In genomic region chr2:152486737-152487063, GRCh38 we compare ENCODE assay signal across 19 cellular contexts.
A peak's percentile ranks its signal among the peaks of the same experiment; 100 is the strongest.
DNase-seq lines count a peak whose midpoint lies in the region; ATAC-seq, FAIRE-seq and TF ChIP-seq lines count a peak whose summit lies in the region.
"Had no signal": no experiment of that assay in that cellular context is flagged by ENCODE, and none has a peak within 500 bp of the region (broad histone marks: within the 10 kb centered on the region; RNA-seq: fewer than 3 reads in every experiment).

No MANE protein-coding gene starts in this region.

- peak; percentile 32 for FAIRE-seq in kidney (lab: Jason Lieb, UNC)

- WGBS in upper lobe of left lung, 2 donors = 64 to 75% methylated on average over 3 of the region's 3 CpGs

- peak overlapping the region; percentile 65 for H3K27ac ChIP-seq in VCaP
- peak overlapping the region; percentile 79 to 89 for H3K27ac ChIP-seq in kidney (ENCODE audit: low read depth in 2 of 2, low read length in 2 of 2)
- H3K27ac ChIP-seq in neutrophil = peak overlapping the region; percentile 70
- H3K27ac ChIP-seq in upper lobe of left lung = peak overlapping the region in 3 of 4 donors; percentile 58 to 66 (median 60)

- TF ChIP-seq POLR2A in upper lobe of left lung (IDR thresholded peaks at IDR 0.05) = no peak

- TF ChIP-seq CTCF in VCaP (conservative IDR thresholded peaks at IDR 0.05) (no peak), kidney (IDR thresholded peaks at IDR 0.05; ENCODE audit: borderline replicate concordance, extremely low read depth, insufficient read depth) (no peak), neutrophil (IDR thresholded peaks at IDR 0.05) (no peak), upper lobe of left lung (IDR thresholded peaks at IDR 0.05) (no peak)

- H3K4me1 ChIP-seq in kidney (ENCODE audit: control insufficient read depth in 1 of 2, insufficient read depth in 1 of 2, low read depth in 1 of 2, low read length in 2 of 2) (peaks cover 8 to 30% of the 10 kb centered on the region in 2 donors), neutrophil (ENCODE audit: control insufficient read depth in 1 of 2, insufficient read depth in 1 of 2, low read depth in 1 of 2, low read length in 1 of 2) (peaks cover 14 to 24% of the 10 kb centered on the region in 2 experiments), upper lobe of left lung (peaks cover 16 to 31% (median 23%) of the 10 kb centered on the region in 4 donors)

- no peaks in the 10 kb centered on the region for H3K9me3 ChIP-seq in kidney (ENCODE audit: control insufficient read depth in 1 of 2, low read length in 2 of 2)
- no peaks in the 10 kb centered on the region for H3K9me3 ChIP-seq in neutrophil
- no peaks in the 10 kb centered on the region for H3K9me3 ChIP-seq in upper lobe of left lung
- H3K9me3 ChIP-seq: testis had no signal

- no peak for ATAC-seq in upper lobe of left lung (ENCODE audit: low FRiP score in 2 of 2)
- ATAC-seq in HG02759 (IDR thresholded peaks at IDR 0.05; ENCODE audit: unreplicated experiment) = no peak
- ATAC-seq: activated CD4-positive, CD25-positive, alpha-beta regulatory T cell treated with anti-CD3 and anti-CD28 coated beads, Interleukin-2, amount 50 U/mL, for 24 hours; effector memory CD8-positive, alpha-beta T cell had no signal

- H3K9ac ChIP-seq in kidney (ENCODE audit: low read length in 2 of 2) = no peak overlapping the region

- H3K4me3 ChIP-seq in kidney (ENCODE audit: low read length in 2 of 2) = peak overlapping the region in 1 of 2 donors; percentile 17
- H3K4me3 ChIP-seq in neutrophil (ENCODE audit: low read depth in 1 of 2, low read length in 1 of 2) = no peak overlapping the region
- H3K4me3 ChIP-seq in upper lobe of left lung = no peak overlapping the region
- H3K4me3 ChIP-seq in H7 (ENCODE audit: insufficient read depth, low read depth, low read length) = no peak overlapping the region
- H3K4me3 ChIP-seq: testis had no signal

- H3K27me3 ChIP-seq in neutrophil (no peaks in the 10 kb centered on the region), upper lobe of left lung (no peaks in the 10 kb centered on the region), H7 (ENCODE audit: control insufficient read depth, insufficient read depth, low read length) (no peaks in the 10 kb centered on the region)
- H3K27me3 ChIP-seq: testis had no signal

- intact Hi-C loops in kidney (cut with DNase I) = no loop called here

- no peak for TF ChIP-seq EP300 in upper lobe of left lung (IDR thresholded peaks at IDR 0.05)

- no peaks in the 10 kb centered on the region for H3K36me3 ChIP-seq in kidney (ENCODE audit: control insufficient read depth in 1 of 2, insufficient read depth in 2 of 2, low read length in 2 of 2)
- H3K36me3 ChIP-seq in neutrophil = no peaks in the 10 kb centered on the region
- H3K36me3 ChIP-seq in upper lobe of left lung = no peaks in the 10 kb centered on the region
- no peaks in the 10 kb centered on the region for H3K36me3 ChIP-seq in H7 (replicated peaks; ENCODE audit: control insufficient read depth, insufficient read depth, low read length)

- DNase-seq in kidney = no peak
- DNase-seq in upper lobe of left lung = no peak
- no peak for DNase-seq in H7
- no peak for DNase-seq in NCI-H1694 (lab: John Stamatoyannopoulos, UW)
- DNase-seq: activated naive CD4-positive, alpha-beta T cell treated with anti-CD3 and anti-CD28 coated beads for 36 hours; activated T-cell treated with anti-CD3 and anti-CD28 coated beads, Interleukin-2, amount 50 U/mL, for 24 hours; AML-193; cerebellar nuclear complex; effector memory CD8-positive, alpha-beta T cell; left cardiac atrium; NCI-H1105 treated with DMSO at 0.1 percent for 48 hours; NCI-H510A treated with DMSO at 0.1 percent for 48 hours; RPMI8226; stimulated activated CD4-positive, alpha-beta T cell treated with anti-CD3 and anti-CD28 coated beads, Interleukin-15, amount 100 ng/mL, for 24 hours; testis had no signal
